In genomic region chr20:5073154-5074049, GRCh38 we compare ENCODE assay signal across 8 cellular contexts. TPM values are rescaled to one million over a fixed set of nuclear protein-coding genes. Genes with fewer than 3 reads are reported as not detected.
DNase-seq lines count a peak whose midpoint lies in the region; ATAC-seq and TF ChIP-seq lines count a peak whose summit lies in the region.

No MANE protein-coding gene starts in this region.

- no peaks in the 10 kb centered on the region for H3K27me3 Mint-ChIP-seq in activated T-cell treated with anti-CD3 and anti-CD28 coated beads, Interleukin-2, amount 50 U/mL, for 24 hours

- H3K9me2 ChIP-seq in SK-N-SH (no peaks in the 10 kb centered on the region), OCI-LY7 (ENCODE audit: insufficient read depth, low read length) (no peaks in the 10 kb centered on the region)

- TF ChIP-seq CTCF in SK-N-SH (IDR thresholded peaks at IDR 0.05) (no peak), fibroblast of mammary gland (conservative IDR thresholded peaks at IDR 0.05; ENCODE audit: control insufficient read depth, insufficient read depth, low read depth, low read length) (no peak), neutrophil (IDR thresholded peaks at IDR 0.05) (no peak), OCI-LY7 (conservative IDR thresholded peaks at IDR 0.05; ENCODE audit: low read length) (no peak)

- TF ChIP-seq RAD21 in SK-N-SH (IDR thresholded peaks at IDR 0.05; ENCODE audit: low read length), result no peak

- H3K36me3 ChIP-seq in SK-N-SH (replicated peaks in 1 of 2; ENCODE audit: control insufficient read depth in 1 of 2, insufficient read depth in 2 of 2, low read length in 1 of 2) (no peaks in the 10 kb centered on the region), neutrophil (no peaks in the 10 kb centered on the region), OCI-LY7 (ENCODE audit: insufficient read depth, low read length) (no peaks in the 10 kb centered on the region)

- H2AFZ ChIP-seq in SK-N-SH (ENCODE audit: low read depth) (peak overlapping the region; percentile 33), OCI-LY7 (ENCODE audit: low read length) (no peak overlapping the region)

- H3K4me1 Mint-ChIP-seq in activated T-cell treated with anti-CD3 and anti-CD28 coated beads, Interleukin-2, amount 50 U/mL, for 24 hours (ENCODE audit: low read depth), result peaks cover 19% of the 10 kb centered on the region

- DNase-seq in activated T-cell treated with anti-CD3 and anti-CD28 coated beads, Interleukin-2, amount 50 U/mL, for 24 hours, result no peak
- no peak for DNase-seq in activated T-cell treated with anti-CD3 and anti-CD28 coated beads, Interleukin-2, amount 50 U/mL, for 48 hours
- peak; percentile 30 for DNase-seq in SK-N-SH
- peak; percentile 66 for DNase-seq in fibroblast of mammary gland (ENCODE audit: low read depth)
- no peak for DNase-seq in OCI-LY7 (ENCODE audit: low spot score)
- no peak for DNase-seq in HCEC 1CT

- no peak overlapping the region for H3K27ac ChIP-seq in SK-N-SH (ENCODE audit: low read depth in 2 of 2, low read length in 1 of 2)
- peak overlapping the region; percentile 90 for H3K27ac ChIP-seq in neutrophil
- H3K27ac ChIP-seq in OCI-LY7 (ENCODE audit: low read depth, low read length, poor library complexity, severe bottlenecking), result no peak overlapping the region

- H3K4me1 ChIP-seq in SK-N-SH (ENCODE audit: control insufficient read depth in 1 of 2, insufficient read depth in 2 of 2, low read depth in 1 of 2, low read length in 1 of 2), result no peaks in the 10 kb centered on the region; a peak in 1 of 4 replicates
- peaks cover 53 to 64% of the 10 kb centered on the region in 2 experiments for H3K4me1 ChIP-seq in neutrophil (ENCODE audit: control insufficient read depth in 1 of 2, insufficient read depth in 1 of 2, low read depth in 1 of 2, low read length in 1 of 2)
- H3K4me1 ChIP-seq in OCI-LY7 (ENCODE audit: insufficient read depth, low read length, poor library complexity, severe bottlenecking), result peaks cover 18% of the 10 kb centered on the region

- CTCF ChIA-PET in SK-N-SH (lab: Yijun Ruan, JAX) (interaction anchor here (1.4 kb wide), 1 partner anchor 27 kb away, joined by 5 read pairs; no protein-coding TSS in a partner anchor), OCI-LY7 (lab: Charles Lee; ENCODE audit: unreplicated experiment) (no interaction called here)

- H3K4me3 Mint-ChIP-seq in activated T-cell treated with anti-CD3 and anti-CD28 coated beads, Interleukin-2, amount 50 U/mL, for 24 hours, result no peak overlapping the region

- no peaks in the 10 kb centered on the region for H3F3A ChIP-seq in SK-N-SH (replicated peaks; ENCODE audit: insufficient read depth)

- H3K27me3 ChIP-seq in SK-N-SH (ENCODE audit: insufficient read depth) (no peaks in the 10 kb centered on the region), neutrophil (no peaks in the 10 kb centered on the region)

- intact Hi-C loops in OCI-LY7 (cut with micrococcal nuclease; ENCODE audit: unreplicated experiment), result no loop called here

- no peak overlapping the region for H3K9ac ChIP-seq in SK-N-SH

- ATAC-seq in GM18517 (IDR thresholded peaks at IDR 0.05; ENCODE audit: unreplicated experiment), result no peak

- H3K9me3 Mint-ChIP-seq in activated T-cell treated with anti-CD3 and anti-CD28 coated beads, Interleukin-2, amount 50 U/mL, for 24 hours, result no peaks in the 10 kb centered on the region

- POLR2A ChIA-PET in SK-N-SH (lab: Yijun Ruan, JAX) (no interaction called here), OCI-LY7 (lab: Charles Lee) (interaction anchor here (0.6 to 1.1 kb wide), 2 partner anchors 204 to 262 kb away, joined by 3 read pairs; no protein-coding TSS in a partner anchor)

- H3K4me3 ChIP-seq in SK-N-SH (ENCODE audit: low read depth in 2 of 2, low read length in 1 of 2) (no peak overlapping the region), fibroblast of mammary gland (ENCODE audit: control insufficient read depth, low read depth, low read length) (no peak overlapping the region), neutrophil (ENCODE audit: low read depth in 1 of 2, low read length in 1 of 2) (peak overlapping the region in 1 of 2 experiments; percentile 17), OCI-LY7 (ENCODE audit: low read depth, low read length, poor library complexity, severe bottlenecking) (no peak overlapping the region)

- no TSS peak for BruUV-seq in OCI-LY7 (replicated peaks; lab: Mats Ljungman, UMichigan)

- H4K20me1 ChIP-seq in SK-N-SH (ENCODE audit: insufficient read depth), result no peaks in the 10 kb centered on the region
- H4K20me1 ChIP-seq in OCI-LY7 (ENCODE audit: insufficient read depth, low read length), result no peaks in the 10 kb centered on the region

- WGBS in SK-N-SH (ENCODE audit: low lambda C conversion rate), result 71% methylated on average over 7 of the region's 7 CpGs

- peak overlapping the region; percentile 40 for H3K27ac Mint-ChIP-seq in activated T-cell treated with anti-CD3 and anti-CD28 coated beads, Interleukin-2, amount 50 U/mL, for 24 hours

- H3K79me2 ChIP-seq in SK-N-SH (ENCODE audit: insufficient read depth) (no peaks in the 10 kb centered on the region), OCI-LY7 (ENCODE audit: insufficient read depth, low read depth, low read length) (no peaks in the 10 kb centered on the region)

- peak overlapping the region; percentile 28; the same call in 1 of the 2 replicates for H3K4me2 ChIP-seq in SK-N-SH
- no peak overlapping the region for H3K4me2 ChIP-seq in OCI-LY7 (ENCODE audit: low read length)

- H3K9me3 ChIP-seq in SK-N-SH (no peaks in the 10 kb centered on the region), neutrophil (no peaks in the 10 kb centered on the region), OCI-LY7 (ENCODE audit: low read length) (no peaks in the 10 kb centered on the region)

- H3K36me3 Mint-ChIP-seq in activated T-cell treated with anti-CD3 and anti-CD28 coated beads, Interleukin-2, amount 50 U/mL, for 24 hours (ENCODE audit: low read depth), result no peaks in the 10 kb centered on the region

- no peak for TF ChIP-seq EP300 in SK-N-SH (IDR thresholded peaks at IDR 0.05; ENCODE audit: borderline replicate concordance in 1 of 2, low read depth in 1 of 2, low read length in 1 of 2)

TF ChIP-seq in SK-N-SH, 30 proteins besides CTCF, POLR2A, EP300 and RAD21:
- TF ChIP-seq USF2 (IDR thresholded peaks at IDR 0.05; ENCODE audit: borderline replicate concordance, low read depth, low read length) (no peak), NRF1 (IDR thresholded peaks at IDR 0.05; ENCODE audit: low read depth, low read length) (no peak), NFIC (IDR thresholded peaks at IDR 0.05; ENCODE audit: borderline replicate concordance) (peak; percentile 50)
TF ChIP-seq in SK-N-SH: peak in this region for 1.

RNA-seq across cellular contexts. Expression of gene TMEM230, which starts 39.5 kb away (rescaled TPM):
- polyA plus RNA-seq in SK-N-SH (2012; rRNA removed), result 165 and 201 TPM in 2 replicates
- polyA plus RNA-seq in SK-N-SH (2012; cell fraction: cytosol; rRNA removed), result 212 and 252 TPM in 2 replicates
- polyA plus RNA-seq in SK-N-SH (2012; cell fraction: nucleus; rRNA removed), result 42.0 and 62.2 TPM in 2 replicates
- 114 and 138 TPM in 2 replicates for total RNA-seq in OCI-LY7 (2014; rRNA removed; shearing (Covaris generic))
- total RNA-seq in OCI-LY7 (2022), result 81.1 and 90.5 TPM in 2 replicates

RNA-seq across cellular contexts. Expression of gene PCNA, which starts 46.4 kb away (rescaled TPM):
- polyA plus RNA-seq in SK-N-SH (2012; rRNA removed), result 185 and 204 TPM in 2 replicates
- 197 and 205 TPM in 2 replicates for polyA plus RNA-seq in SK-N-SH (2012; cell fraction: cytosol; rRNA removed)
- polyA plus RNA-seq in SK-N-SH (2012; cell fraction: nucleus; rRNA removed), result 75.7 and 102 TPM in 2 replicates
- 499 and 567 TPM in 2 replicates for total RNA-seq in OCI-LY7 (2014; rRNA removed; shearing (Covaris generic))
- total RNA-seq in OCI-LY7 (2022), result 470 and 513 TPM in 2 replicates

RNA-seq across cellular contexts. Expression of gene CDS2, which starts 53.4 kb away (rescaled TPM):
- 13.9 and 22.7 TPM in 2 replicates for polyA plus RNA-seq in SK-N-SH (2012; rRNA removed)
- 19.9 and 22.1 TPM in 2 replicates for polyA plus RNA-seq in SK-N-SH (2012; cell fraction: cytosol; rRNA removed)
- polyA plus RNA-seq in SK-N-SH (2012; cell fraction: nucleus; rRNA removed), result 6.1 and 12.3 TPM in 2 replicates
- total RNA-seq in OCI-LY7 (2014; rRNA removed; shearing (Covaris generic)), result 16.5 and 16.6 TPM in 2 replicates
- total RNA-seq in OCI-LY7 (2022), result 42.8 and 46.1 TPM in 2 replicates

Comparison
In these comparisons a context has a peak if more than half of its experiments do, and no peak if none do; other contexts are left out.
1. DNase-seq: peak in SK-N-SH (single experiment) and fibroblast of mammary gland (single experiment); none in activated T-cell treated with anti-CD3 and anti-CD28 coated beads, Interleukin-2, amount 50 U/mL, for 24 hours (single experiment), activated T-cell treated with anti-CD3 and anti-CD28 coated beads, Interleukin-2, amount 50 U/mL, for 48 hours (0 of 2), OCI-LY7 (single experiment) and HCEC 1CT (single experiment).